In genomic region chrX:136692271-136692670, GRCh38 we compare ENCODE assay signal across 19 cellular contexts. TPM values are rescaled to one million over a fixed set of nuclear protein-coding genes. Genes with fewer than 3 reads are reported as not detected.
"Had no signal": no experiment of that assay in that cellular context is flagged by ENCODE, and none has a peak within 500 bp of the region (broad histone marks: within the 10 kb centered on the region; RNA-seq: fewer than 3 reads in every experiment).

No MANE protein-coding gene starts in this region.

- H3K9me3 Mint-ChIP-seq: activated T-helper 1 cell treated with anti-CD3 and anti-CD28 coated beads, Interleukin-12 subunit alpha, Interleukin-12 subunit beta, Interleukin-2, Interleukin-4 antibody, amounts not matched to agents 30 ng/mL and 10 ng/mL and 1 ng/mL, durations not matched to agents 14 hours and 24 hours and 36 hours had no signal

- H3K4me1 ChIP-seq: prostate gland, transverse colon had no signal

- H3K9me3 ChIP-seq: mucosa of descending colon, prostate gland, transverse colon had no signal

- H3K4me3 ChIP-seq: mucosa of descending colon, prostate gland, transverse colon had no signal

- H3K36me3 Mint-ChIP-seq: brain had no signal

- H3K27ac ChIP-seq: prostate gland, transverse colon had no signal

- H3K4me3 Mint-ChIP-seq: activated T-helper 1 cell treated with anti-CD3 and anti-CD28 coated beads, Interleukin-12 subunit alpha, Interleukin-12 subunit beta, Interleukin-2, Interleukin-4 antibody, amounts not matched to agents 30 ng/mL and 10 ng/mL and 1 ng/mL, durations not matched to agents 14 hours and 24 hours and 36 hours; brain; endodermal cell; nephron progenitor cell had no signal

- DNase-seq: activated CD4-positive, alpha-beta T cell treated with anti-CD3 and anti-CD28 coated beads, Interleukin-2, amount 50 U/mL, for 1 hour; activated naive CD4-positive, alpha-beta T cell treated with anti-CD3 and anti-CD28 coated beads, Interleukin-2, amount 50 U/mL, for 16 hours; amniotic stem cell; dermis blood vessel endothelial cell; endodermal cell; erythroblast; mammary epithelial cell; mucosa of descending colon; nephron progenitor cell; stimulated activated CD4-positive, alpha-beta T cell treated with anti-CD3 and anti-CD28 coated beads, Interleukin-2, amount 100 ng/mL, for 24 hours; stimulated activated naive CD4-positive, alpha-beta T cell; substantia nigra; transverse colon had no signal

- ATAC-seq: mucosa of descending colon, sciatic nerve had no signal

- H3K27me3 ChIP-seq: transverse colon had no signal

- H3K36me3 ChIP-seq: prostate gland, transverse colon had no signal

- H3K27ac Mint-ChIP-seq: brain, endodermal cell, nephron progenitor cell had no signal

RNA-seq across cellular contexts. Expression of gene CD40LG, which starts 44.3 kb away (rescaled TPM):
- total RNA-seq: cerebellum, dermis blood vessel endothelial cell, endodermal cell, fibroblast of villous mesenchyme, mammary epithelial cell, prostate gland had no signal
- polyA plus RNA-seq: mammary epithelial cell had no signal
